ENCODE assay signal across 19 cellular contexts in genomic region chr9:83794051-83794450, GRCh38. TPM values are rescaled to one million over a fixed set of nuclear protein-coding genes. Genes with fewer than 3 reads are reported as not detected.
A peak's percentile ranks its signal among the peaks of the same experiment; 100 is the strongest.
DNase-seq lines count a peak whose midpoint lies in the region; ATAC-seq and TF ChIP-seq lines count a peak whose summit lies in the region.
"Had no signal": no experiment of that assay in that cellular context is flagged by ENCODE, and none has a peak within 500 bp of the region (broad histone marks: within the 10 kb centered on the region; RNA-seq: fewer than 3 reads in every experiment).

No MANE protein-coding gene starts in this region.

- H3K27ac Mint-ChIP-seq in CD4-positive, CD25-positive, alpha-beta regulatory T cell: peak overlapping the region in 2 of 3 donors; percentile 12 to 38
- peak overlapping the region; percentile 56 for H3K27ac Mint-ChIP-seq in central memory CD8-positive, alpha-beta T cell (ENCODE audit: low read depth)
- H3K27ac Mint-ChIP-seq in activated T-helper 1 cell treated with anti-CD3 and anti-CD28 coated beads, Interleukin-12 subunit alpha, Interleukin-12 subunit beta, Interleukin-2, Interleukin-4 antibody, amounts not matched to agents 30 ng/mL and 10 ng/mL and 1 ng/mL, durations not matched to agents 14 hours and 24 hours and 36 hours: no peak overlapping the region
- H3K27ac Mint-ChIP-seq: CD4-positive, alpha-beta T cell had no signal

- in situ Hi-C loops in GM13977 (cut with MboI; ENCODE audit: low pct_unique_long_range_greater_than_20kb, low sequenced_read_pairs, unreplicated experiment): no loop called here

- H3K23ac ChIP-seq in mesendoderm (ENCODE audit: low read length): no peak overlapping the region

- no peaks in the 10 kb centered on the region for H3K79me2 ChIP-seq in mesendoderm (ENCODE audit: control insufficient read depth, insufficient read depth, low read length)

- no peak overlapping the region for H2AK5ac ChIP-seq in mesendoderm (ENCODE audit: low read length)

- no peaks in the 10 kb centered on the region for H3K79me1 ChIP-seq in mesendoderm (ENCODE audit: low read length)

- H3K36me3 Mint-ChIP-seq in CD4-positive, CD25-positive, alpha-beta regulatory T cell: peaks cover 22% of the 10 kb centered on the region
- H3K36me3 Mint-ChIP-seq in central memory CD8-positive, alpha-beta T cell (ENCODE audit: insufficient read depth): peaks cover 13% of the 10 kb centered on the region
- no peaks in the 10 kb centered on the region for H3K36me3 Mint-ChIP-seq in activated T-helper 1 cell treated with anti-CD3 and anti-CD28 coated beads, Interleukin-12 subunit alpha, Interleukin-12 subunit beta, Interleukin-2, Interleukin-4 antibody, amounts not matched to agents 30 ng/mL and 10 ng/mL and 1 ng/mL, durations not matched to agents 14 hours and 24 hours and 36 hours (ENCODE audit: low read depth)

- H3K27ac ChIP-seq in CD4-positive, CD25-positive, alpha-beta regulatory T cell (ENCODE audit: insufficient read depth, low read length, poor library complexity, severe bottlenecking): no peak overlapping the region
- no peak overlapping the region for H3K27ac ChIP-seq in mesendoderm (ENCODE audit: low read depth, low read length)
- H3K27ac ChIP-seq: RWPE1, SJCRH30 had no signal

- no peak overlapping the region for H3K4me3 ChIP-seq in CD4-positive, CD25-positive, alpha-beta regulatory T cell (ENCODE audit: low read depth, low read length)
- H3K4me3 ChIP-seq in mesendoderm (ENCODE audit: low read length): no peak overlapping the region
- H3K4me3 ChIP-seq: SJCRH30 had no signal

- no peak overlapping the region for H2BK5ac ChIP-seq in mesendoderm (ENCODE audit: low read length)

- no peak overlapping the region for H4K5ac ChIP-seq in mesendoderm (ENCODE audit: low read length)

- H3K9me3 Mint-ChIP-seq in CD4-positive, CD25-positive, alpha-beta regulatory T cell: no peaks in the 10 kb centered on the region
- no peaks in the 10 kb centered on the region for H3K9me3 Mint-ChIP-seq in central memory CD8-positive, alpha-beta T cell
- H3K9me3 Mint-ChIP-seq in activated T-helper 1 cell treated with anti-CD3 and anti-CD28 coated beads, Interleukin-12 subunit alpha, Interleukin-12 subunit beta, Interleukin-2, Interleukin-4 antibody, amounts not matched to agents 30 ng/mL and 10 ng/mL and 1 ng/mL, durations not matched to agents 14 hours and 24 hours and 36 hours: no peaks in the 10 kb centered on the region
- H3K9me3 Mint-ChIP-seq: CD4-positive, alpha-beta T cell had no signal

- ATAC-seq in CD4-positive, CD25-positive, alpha-beta regulatory T cell (ENCODE audit: low read depth in 2 of 2): no peak
- peak; percentile 45 for ATAC-seq in HG02678 (IDR thresholded peaks at IDR 0.05; ENCODE audit: unreplicated experiment)
- no peak for ATAC-seq in central memory CD8-positive, alpha-beta T cell (replicated peaks; ENCODE audit: extremely low read depth, poor library complexity, severe bottlenecking)
- ATAC-seq in GM21390 (IDR thresholded peaks at IDR 0.05; ENCODE audit: unreplicated experiment): no peak
- ATAC-seq: PC-3 had no signal

- H3K4me1 Mint-ChIP-seq in CD4-positive, CD25-positive, alpha-beta regulatory T cell: peaks cover 0 to 4% (median 0%) of the 10 kb centered on the region in 4 donors
- no peaks in the 10 kb centered on the region for H3K4me1 Mint-ChIP-seq in central memory CD8-positive, alpha-beta T cell
- H3K4me1 Mint-ChIP-seq in activated T-helper 1 cell treated with anti-CD3 and anti-CD28 coated beads, Interleukin-12 subunit alpha, Interleukin-12 subunit beta, Interleukin-2, Interleukin-4 antibody, amounts not matched to agents 30 ng/mL and 10 ng/mL and 1 ng/mL, durations not matched to agents 14 hours and 24 hours and 36 hours (ENCODE audit: low read depth): no peaks in the 10 kb centered on the region

- H3K9ac ChIP-seq in mesendoderm (ENCODE audit: low read length): no peak overlapping the region

- H3K4me1 ChIP-seq in CD4-positive, CD25-positive, alpha-beta regulatory T cell (ENCODE audit: control insufficient read depth, insufficient read depth, low read length, poor library complexity, severe bottlenecking): no peaks in the 10 kb centered on the region
- H3K4me1 ChIP-seq in mesendoderm (ENCODE audit: control insufficient read depth, low read depth, low read length): no peaks in the 10 kb centered on the region
- H3K4me1 ChIP-seq: SJCRH30 had no signal

- H3K4ac ChIP-seq in mesendoderm (ENCODE audit: low read depth, low read length): no peak overlapping the region

- no peak overlapping the region for H2BK120ac ChIP-seq in mesendoderm (ENCODE audit: low read depth, low read length)

- no peak overlapping the region for H3K56ac ChIP-seq in mesendoderm (ENCODE audit: low read length)

- H3K27me3 Mint-ChIP-seq in CD4-positive, CD25-positive, alpha-beta regulatory T cell: no peaks in the 10 kb centered on the region
- H3K27me3 Mint-ChIP-seq in central memory CD8-positive, alpha-beta T cell: no peaks in the 10 kb centered on the region
- no peaks in the 10 kb centered on the region for H3K27me3 Mint-ChIP-seq in activated T-helper 1 cell treated with anti-CD3 and anti-CD28 coated beads, Interleukin-12 subunit alpha, Interleukin-12 subunit beta, Interleukin-2, Interleukin-4 antibody, amounts not matched to agents 30 ng/mL and 10 ng/mL and 1 ng/mL, durations not matched to agents 14 hours and 24 hours and 36 hours (ENCODE audit: insufficient read depth)
- H3K27me3 Mint-ChIP-seq: CD4-positive, alpha-beta T cell had no signal

- no peaks in the 10 kb centered on the region for H3K27me3 ChIP-seq in CD4-positive, CD25-positive, alpha-beta regulatory T cell (ENCODE audit: control insufficient read depth, insufficient read depth, low read length)
- H3K27me3 ChIP-seq in mesendoderm (ENCODE audit: insufficient read depth, low read length, poor library complexity): no peaks in the 10 kb centered on the region
- H3K27me3 ChIP-seq: SJCRH30 had no signal

- no peak overlapping the region for H3K4me3 Mint-ChIP-seq in CD4-positive, CD25-positive, alpha-beta regulatory T cell
- no peak overlapping the region for H3K4me3 Mint-ChIP-seq in central memory CD8-positive, alpha-beta T cell
- no peak overlapping the region for H3K4me3 Mint-ChIP-seq in activated T-helper 1 cell treated with anti-CD3 and anti-CD28 coated beads, Interleukin-12 subunit alpha, Interleukin-12 subunit beta, Interleukin-2, Interleukin-4 antibody, amounts not matched to agents 30 ng/mL and 10 ng/mL and 1 ng/mL, durations not matched to agents 14 hours and 24 hours and 36 hours
- H3K4me3 Mint-ChIP-seq: CD4-positive, alpha-beta T cell had no signal

- DNase-seq in CD4-positive, CD25-positive, alpha-beta regulatory T cell: peak in 1 of 3 donors; percentile 17
- DNase-seq in GM13977 (ENCODE audit: low spot score): peak; percentile 18
- no peak for DNase-seq in central memory CD8-positive, alpha-beta T cell (ENCODE audit: low spot score in 2 of 2)
- no peak for DNase-seq in activated T-helper 1 cell treated with anti-CD3 and anti-CD28 coated beads, Interleukin-12 subunit alpha, Interleukin-12 subunit beta, Interleukin-2, Interleukin-4 antibody, amounts not matched to agents 30 ng/mL and 10 ng/mL and 1 ng/mL, durations not matched to agents 14 hours and 24 hours and 36 hours (ENCODE audit: low spot score)
- DNase-seq in mesendoderm: no peak
- DNase-seq in NCI-H526 (lab: John Stamatoyannopoulos, UW): no peak
- DNase-seq: ACHN; CD4-positive, alpha-beta T cell; GOT3; Karpas-422; NCI-H1105 treated with DMSO at 0.1 percent for 48 hours; NCI-H1694 treated with DMSO at 0.1 percent for 48 hours; NCI-H345; NCI-H69; PC-3; SJCRH30 had no signal

- no peak for TF ChIP-seq CTCF in GM13977 (IDR thresholded peaks at IDR 0.05; ENCODE audit: extremely low read depth, insufficient read depth, missing control alignments)

- no peaks in the 10 kb centered on the region for H3K9me3 ChIP-seq in CD4-positive, CD25-positive, alpha-beta regulatory T cell (ENCODE audit: control insufficient read depth in 2 of 2, low read length in 2 of 2)
- H3K9me3 ChIP-seq: SJCRH30 had no signal

- intact Hi-C loops in activated T-helper 1 cell treated with anti-CD3 and anti-CD28 coated beads, Interleukin-12 subunit alpha, Interleukin-12 subunit beta, Interleukin-2, Interleukin-4 antibody, amounts not matched to agents 30 ng/mL and 10 ng/mL and 1 ng/mL, durations not matched to agents 14 hours and 24 hours and 36 hours (cut with micrococcal nuclease): no loop called here

- no peak overlapping the region for H3K18ac ChIP-seq in mesendoderm (ENCODE audit: low read length)

- WGBS in mesendoderm (ENCODE audit: extremely low coverage, insufficient coverage, low lambda C conversion rate): no CpG with 5 or more reads among the region's 2 CpGs

- H3K36me3 ChIP-seq in CD4-positive, CD25-positive, alpha-beta regulatory T cell (ENCODE audit: control insufficient read depth, insufficient read depth, low read length): peaks cover 16% of the 10 kb centered on the region
- H3K36me3 ChIP-seq in mesendoderm (ENCODE audit: control insufficient read depth, insufficient read depth, low read length): no peaks in the 10 kb centered on the region

- H3K4me2 ChIP-seq in mesendoderm (ENCODE audit: low read length): no peak overlapping the region

- H2BK15ac ChIP-seq in mesendoderm (replicated peaks; ENCODE audit: low read depth): no peak overlapping the region

- no peak overlapping the region for H4K8ac ChIP-seq in mesendoderm (ENCODE audit: low read depth, low read length)

RNA-seq across cellular contexts. Expression of gene GKAP1, which starts 23.5 kb away (rescaled TPM):
- 6.7 TPM for total RNA-seq in CD4-positive, CD25-positive, alpha-beta regulatory T cell
- polyA plus RNA-seq in CD4-positive, CD25-positive, alpha-beta regulatory T cell: 1 to 10 TPM; 1.6 to 5.1 (median 3.7) TPM
- 1.5 TPM in 2 replicates for total RNA-seq in activated T-helper 1 cell treated with anti-CD3 and anti-CD28 coated beads, Interleukin-12 subunit alpha, Interleukin-12 subunit beta, Interleukin-2, Interleukin-4 antibody, amounts not matched to agents 30 ng/mL and 10 ng/mL and 1 ng/mL, durations not matched to agents 14 hours and 24 hours and 36 hours
- polyA plus RNA-seq in mesendoderm (2013, experiment 1 of 2): 3.0 TPM
- polyA plus RNA-seq in mesendoderm (2013, experiment 2 of 2): 3.0 TPM
